Comparison of ENCODE assay signal across 8 cellular contexts in genomic region chr21:31559368-31560119, GRCh38.
A peak's percentile ranks its signal among the peaks of the same experiment; 100 is the strongest.
DNase-seq lines count a peak whose midpoint lies in the region; ATAC-seq, FAIRE-seq and TF ChIP-seq lines count a peak whose summit lies in the region.

No MANE protein-coding gene starts in this region.

- no peak overlapping the region for H3K4me3 ChIP-seq in KMS-11 (IDR thresholded peaks at IDR 0.05; ENCODE audit: insufficient read depth, low read depth, low read length)
- H3K4me3 ChIP-seq in parathyroid adenoma (ENCODE audit: low read depth, low read length), result peak overlapping the region; percentile 34
- peak overlapping the region in 2 of 3 donors; percentile 6 to 28 for H3K4me3 ChIP-seq in thyroid gland (replicated peaks in 1 of 3)

- H3K36me3 ChIP-seq in KMS-11 (ENCODE audit: insufficient read depth), result no peaks in the 10 kb centered on the region
- H3K36me3 ChIP-seq in parathyroid adenoma (ENCODE audit: control insufficient read depth, insufficient read depth, low read length), result no peaks in the 10 kb centered on the region
- H3K36me3 ChIP-seq in thyroid gland, result no peaks in the 10 kb centered on the region

- no peaks in the 10 kb centered on the region for H4K20me1 ChIP-seq in KMS-11 (ENCODE audit: insufficient read depth)

- intact Hi-C loops in thyroid gland (cut with DNase I), result no loop called here

- peak overlapping the region; percentile 64 to 70 for H3K27ac Mint-ChIP-seq in activated naive CD4-positive, alpha-beta T cell treated with anti-CD3 and anti-CD28 coated beads, Interleukin-2, amount 50 U/mL, for 72 hours
- H3K27ac Mint-ChIP-seq in glutamatergic neuron (ENCODE audit: unreplicated experiment), result peak overlapping the region; percentile 60

- H3K4me2 ChIP-seq in KMS-11 (peak overlapping the region; percentile 81), parathyroid adenoma (ENCODE audit: low read length) (peak overlapping the region; percentile 57)

- peaks cover 0 to 22% of the 10 kb centered on the region in 2 donors for H3K36me3 Mint-ChIP-seq in activated naive CD4-positive, alpha-beta T cell treated with anti-CD3 and anti-CD28 coated beads, Interleukin-2, amount 50 U/mL, for 72 hours
- H3K36me3 Mint-ChIP-seq in glutamatergic neuron (ENCODE audit: unreplicated experiment), result no peaks in the 10 kb centered on the region

- TF ChIP-seq CTCF in D721Med (IDR thresholded peaks at IDR 0.05; ENCODE audit: insufficient read depth, missing control alignments), result no peak
- TF ChIP-seq CTCF in KMS-11 (conservative IDR thresholded peaks at IDR 0.05; ENCODE audit: low read depth, low read length), result no peak
- TF ChIP-seq CTCF in glutamatergic neuron (IDR thresholded peaks at IDR 0.05; ENCODE audit: partially characterized antibody, unreplicated experiment), result no peak
- no peak for TF ChIP-seq CTCF in parathyroid adenoma (IDR thresholded peaks at IDR 0.05)
- no peak for TF ChIP-seq CTCF in thyroid gland (IDR thresholded peaks at IDR 0.05)

- H3K9me3 ChIP-seq in parathyroid adenoma (ENCODE audit: control insufficient read depth, low read length) (no peaks in the 10 kb centered on the region), thyroid gland (no peaks in the 10 kb centered on the region)

- H3K27me3 ChIP-seq in KMS-11 (ENCODE audit: insufficient read depth, low read depth) (peaks cover 13% of the 10 kb centered on the region), parathyroid adenoma (ENCODE audit: control insufficient read depth, insufficient read depth, low read length) (peaks cover 9% of the 10 kb centered on the region), thyroid gland (peaks cover 7% of the 10 kb centered on the region)

- 5 to 7% methylated on average over 23 to 35 of the region's 54 CpGs for WGBS in thyroid gland, 2 donors

- no peak for FAIRE-seq in D721Med (lab: Jason Lieb, UNC)

- ATAC-seq in GM21529 (IDR thresholded peaks at IDR 0.05; ENCODE audit: unreplicated experiment), result peak; percentile 60
- ATAC-seq in activated naive CD4-positive, alpha-beta T cell treated with anti-CD3 and anti-CD28 coated beads, Interleukin-2, amount 50 U/mL, for 72 hours, result peak; percentile 85 to 86

- H3K79me2 ChIP-seq in KMS-11 (ENCODE audit: insufficient read depth, low read depth), result no peaks in the 10 kb centered on the region
- H3K79me2 ChIP-seq in parathyroid adenoma, result no peaks in the 10 kb centered on the region

- DNase-seq in D721Med (ENCODE audit: insufficient read length, low spot score) (peak; percentile 81), SK-MEL-5 (ENCODE audit: low read depth, low spot score) (peak; percentile 86), glutamatergic neuron (peak; percentile 99), thyroid gland (peak; percentile 46 to 73)
- DNase-seq in activated naive CD4-positive, alpha-beta T cell treated with anti-CD3 and anti-CD28 coated beads, Interleukin-2, amount 50 U/mL, for 72 hours (ENCODE audit: low spot score in 2 of 2), result peak; percentile 94 to 98

- H3K27me3 Mint-ChIP-seq in glutamatergic neuron (ENCODE audit: unreplicated experiment), result peaks cover 5% of the 10 kb centered on the region

- no peaks in the 10 kb centered on the region for H3K9me3 Mint-ChIP-seq in activated naive CD4-positive, alpha-beta T cell treated with anti-CD3 and anti-CD28 coated beads, Interleukin-2, amount 50 U/mL, for 72 hours
- peaks cover 5% of the 10 kb centered on the region for H3K9me3 Mint-ChIP-seq in glutamatergic neuron (ENCODE audit: unreplicated experiment)

- in situ Hi-C loops in SK-MEL-5 (cut with HindIII; ENCODE audit: low pct_unique_long_range_greater_than_20kb, low sequenced_read_pairs), result no loop called here

- no peak for TF ChIP-seq POLR2A in thyroid gland (IDR thresholded peaks at IDR 0.05)

- H2AFZ ChIP-seq in KMS-11 (ENCODE audit: low read depth), result peak overlapping the region; percentile 95
- H2AFZ ChIP-seq in parathyroid adenoma, result peak overlapping the region; percentile 66

- H3K4me1 Mint-ChIP-seq in glutamatergic neuron (ENCODE audit: low read depth, unreplicated experiment), result peaks cover 12% of the 10 kb centered on the region

- H3K9ac ChIP-seq in KMS-11 (peak overlapping the region; percentile 76), parathyroid adenoma (no peak overlapping the region)

- H3K4me1 ChIP-seq in KMS-11 (ENCODE audit: low read depth, poor library complexity, severe bottlenecking) (peaks cover 40% of the 10 kb centered on the region), parathyroid adenoma (no peaks in the 10 kb centered on the region), thyroid gland (peaks cover 0 to 24% of the 10 kb centered on the region in 2 donors)

- H3K4me3 Mint-ChIP-seq in glutamatergic neuron (ENCODE audit: unreplicated experiment), result peak overlapping the region; percentile 92

- H3K27ac ChIP-seq in KMS-11, result peak overlapping the region; percentile 40; the same call in 1 of the 2 replicates
- H3K27ac ChIP-seq in parathyroid adenoma, result no peak overlapping the region
- H3K27ac ChIP-seq in thyroid gland, result no peak overlapping the region
